Comparison of ENCODE assay signal across 8 cellular contexts in the genomic region with DNA sequence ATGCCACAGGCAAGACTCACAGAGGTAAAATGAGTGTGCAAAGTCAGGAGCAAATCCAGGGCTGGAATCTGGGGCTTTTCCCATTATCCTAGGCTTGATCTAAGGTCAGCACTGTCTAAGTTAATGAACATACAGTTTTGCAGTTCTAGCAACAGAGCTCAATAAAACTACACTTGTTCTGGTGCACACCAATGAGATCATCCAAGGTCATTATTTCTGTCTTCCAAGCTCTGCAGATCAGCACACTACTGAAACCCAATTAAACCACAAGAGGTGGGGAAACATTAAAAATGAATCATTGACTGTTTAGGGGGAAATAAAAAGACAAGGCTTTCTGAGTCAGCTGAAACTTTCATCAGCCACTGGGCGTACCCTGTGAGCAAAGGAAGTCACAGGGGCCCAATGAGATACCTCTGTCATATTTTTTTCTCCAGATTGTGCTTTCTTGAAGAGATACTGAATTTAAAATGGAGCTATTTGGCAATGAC.
DNase-seq lines count a peak whose midpoint lies in the region; ATAC-seq, FAIRE-seq and TF ChIP-seq lines count a peak whose summit lies in the region.

No MANE protein-coding gene starts in this region.

- no peaks in the 10 kb centered on the region for H4K20me1 ChIP-seq in DND-41 (ENCODE audit: insufficient read depth, low read length)
- H4K20me1 ChIP-seq in GM12878 (ENCODE audit: control insufficient read depth, insufficient read depth), result no peaks in the 10 kb centered on the region

- TF ChIP-seq EP300 in GM12878 (IDR thresholded peaks at IDR 0.05; ENCODE audit: borderline replicate concordance in 1 of 2, control insufficient read depth in 1 of 2, low read depth in 2 of 2, low read length in 2 of 2), result no peak

- no peaks in the 10 kb centered on the region for H3K9me3 Mint-ChIP-seq in T-helper 2 cell treated with Interferon-gamma antibody and Interleukin-4, amounts not matched to agents 5 μg/mL and 100 μg/mL, for 36 hours

- no peaks in the 10 kb centered on the region for H3K27me3 ChIP-seq in DND-41 (ENCODE audit: insufficient read depth, low read length, poor library complexity)
- H3K27me3 ChIP-seq in GM12878 (replicated peaks in 1 of 2; ENCODE audit: control insufficient read depth in 2 of 2, insufficient read depth in 2 of 2, low read length in 1 of 2), result no peaks in the 10 kb centered on the region
- H3K27me3 ChIP-seq in HAP-1 (ENCODE audit: low read depth), result no peaks in the 10 kb centered on the region

- in situ Hi-C loops in GM12878 (cut with MboI) (no loop called here), HAP-1 (cut with MboI; ENCODE audit: low sequenced_read_pairs) (no loop called here)

- no peak overlapping the region for H3K4me2 ChIP-seq in DND-41 (ENCODE audit: insufficient read depth, low read length)
- peak overlapping the region; percentile 11 for H3K4me2 ChIP-seq in GM12878 (ENCODE audit: control insufficient read depth, insufficient read depth)

- no peak for TF ChIP-seq CTCF in DND-41 (IDR thresholded peaks at IDR 0.05; ENCODE audit: borderline replicate concordance, extremely low read depth, low read length, poor library complexity, severe bottlenecking)
- TF ChIP-seq CTCF in GM20000 (IDR thresholded peaks at IDR 0.05; ENCODE audit: extremely low read depth, missing control alignments), result no peak
- no peak for TF ChIP-seq CTCF in GM12878 (IDR thresholded peaks at IDR 0.05 in 2 of 3, conservative IDR thresholded peaks at IDR 0.05 in 1 of 3; ENCODE audit: control insufficient read depth in 2 of 3, extremely low read depth in 1 of 3, insufficient read depth in 1 of 3, low read depth in 3 of 3, low read length in 3 of 3)

- 33% methylated on average over 1 of the region's 1 CpG for WGBS in GM12878 (ENCODE audit: insufficient coverage, insufficient replicate concordance, low lambda C conversion rate, missing lambda C conversion rate)

- H3K36me3 ChIP-seq in DND-41 (ENCODE audit: insufficient read depth, low read length), result no peaks in the 10 kb centered on the region
- H3K36me3 ChIP-seq in GM12878 (ENCODE audit: control insufficient read depth in 2 of 2, insufficient read depth in 2 of 2, low read length in 1 of 2), result no peaks in the 10 kb centered on the region
- H3K36me3 ChIP-seq in HAP-1 (replicated peaks), result no peaks in the 10 kb centered on the region

- TF ChIP-seq POLR2A in GM12878 (IDR thresholded peaks at IDR 0.05; ENCODE audit: low read depth, low read length), result no peak

- intact Hi-C loops in GM12878 (cut with micrococcal nuclease; ENCODE audit: unreplicated experiment), result no loop called here

- no peak for FAIRE-seq in GM12878 (lab: Jason Lieb, UNC)

- H3K9me3 ChIP-seq in DND-41 (ENCODE audit: insufficient read depth, low read length, severe bottlenecking), result no peaks in the 10 kb centered on the region
- H3K9me3 ChIP-seq in GM12878 (replicated peaks; ENCODE audit: control insufficient read depth, insufficient read depth, low read length), result peaks cover 7% of the 10 kb centered on the region; the same call in 2 of the 3 replicates
- 0 out of 2 replicates have a peak, but pooled peaks cover 3% of the 10 kb centered on the region for H3K9me3 ChIP-seq in HAP-1

- no peak overlapping the region for H2AFZ ChIP-seq in DND-41 (ENCODE audit: low read depth, low read length)
- no peak overlapping the region for H2AFZ ChIP-seq in GM12878 (ENCODE audit: control insufficient read depth, low read depth, low read length)

- H3K9ac ChIP-seq in DND-41 (ENCODE audit: low read depth, low read length) (no peak overlapping the region), GM12878 (ENCODE audit: control insufficient read depth, insufficient read depth, low read length) (no peak overlapping the region)

- CTCF ChIA-PET in GM12878 (lab: Yijun Ruan, JAX), result interaction anchor here (0.5 kb wide), 1 partner anchor 1660 kb away, joined by 5 read pairs; no protein-coding TSS in a partner anchor

- DNase-seq in DND-41 (peak; percentile 22), GM20000 (ENCODE audit: low spot score) (peak; percentile 35), GM12878 (ENCODE audit: low read depth, low spot score) (no peak), myocyte (ENCODE audit: low read depth) (peak; percentile 85), HAP-1 (ENCODE audit: low spot score in 2 of 2) (no peak)
- no peak for DNase-seq in T-helper 2 cell treated with Interferon-gamma antibody and Interleukin-4, amounts not matched to agents 5 μg/mL and 100 μg/mL, for 36 hours (ENCODE audit: low spot score)
- DNase-seq in activated CD8-positive, alpha-beta memory T cell treated with anti-CD3 and anti-CD28 coated beads, Interleukin-2, amount 50 U/mL, for 4 hours, result no peak

- H3K4me3 Mint-ChIP-seq in T-helper 2 cell treated with Interferon-gamma antibody and Interleukin-4, amounts not matched to agents 5 μg/mL and 100 μg/mL, for 36 hours, result no peak overlapping the region

- H3K27me3 Mint-ChIP-seq in T-helper 2 cell treated with Interferon-gamma antibody and Interleukin-4, amounts not matched to agents 5 μg/mL and 100 μg/mL, for 36 hours (ENCODE audit: low read depth), result no peaks in the 10 kb centered on the region

- no peak for TF ChIP-seq RAD21 in GM12878 (IDR thresholded peaks at IDR 0.05; ENCODE audit: insufficient read depth, low read depth, low read length)

- BruUV-seq in GM12878 (replicated peaks; lab: Mats Ljungman, UMichigan), result no TSS peak

- POLR2A ChIA-PET in GM12878 (lab: Charles Lee), result interaction anchor here (0.6 kb wide), 1 partner anchor 1135 kb away, joined by 3 read pairs; no protein-coding TSS in a partner anchor

- SMC1A ChIA-PET in GM12878 (lab: Charles Lee; ENCODE audit: uncharacterized antibody, unreplicated experiment), result interaction anchor here (0.7 to 1.5 kb wide), 4 partner anchors 8 to 488 kb away, joined by 3 read pairs; no protein-coding TSS in a partner anchor

- H3K27ac ChIP-seq in DND-41 (ENCODE audit: low read length) (peak overlapping the region; percentile 29; the same call in 1 of the 2 replicates), GM12878 (ENCODE audit: control insufficient read depth, insufficient read depth) (no peak overlapping the region)

- peak; percentile 78 for ATAC-seq in DND-41 (ENCODE audit: insufficient read depth, low read depth)
- ATAC-seq in HG03565 (IDR thresholded peaks at IDR 0.05; ENCODE audit: unreplicated experiment), result peak; percentile 48
- ATAC-seq in GM12878, result peak; percentile 48

- H3K4me1 Mint-ChIP-seq in T-helper 2 cell treated with Interferon-gamma antibody and Interleukin-4, amounts not matched to agents 5 μg/mL and 100 μg/mL, for 36 hours (ENCODE audit: low read depth), result peaks cover 2% of the 10 kb centered on the region

- H3K79me2 ChIP-seq in DND-41 (ENCODE audit: insufficient read depth, low read length), result no peaks in the 10 kb centered on the region
- H3K79me2 ChIP-seq in GM12878 (ENCODE audit: control insufficient read depth, insufficient read depth, low read length), result no peaks in the 10 kb centered on the region

- RAD21 ChIA-PET in GM12878 (lab: Charles Lee; ENCODE audit: unreplicated experiment), result interaction anchor here (1.5 kb wide), 1 partner anchor 473 kb away, joined by 3 read pairs; no protein-coding TSS in a partner anchor

- no peak overlapping the region for H3K27ac Mint-ChIP-seq in T-helper 2 cell treated with Interferon-gamma antibody and Interleukin-4, amounts not matched to agents 5 μg/mL and 100 μg/mL, for 36 hours

- H3K4me3 ChIP-seq in DND-41 (ENCODE audit: low read depth in 1 of 2, low read length in 2 of 2) (no peak overlapping the region), GM12878 (no peak overlapping the region), HAP-1 (no peak overlapping the region)

- no peaks in the 10 kb centered on the region for H3K36me3 Mint-ChIP-seq in T-helper 2 cell treated with Interferon-gamma antibody and Interleukin-4, amounts not matched to agents 5 μg/mL and 100 μg/mL, for 36 hours (ENCODE audit: low read depth)

- peaks cover 36% of the 10 kb centered on the region for H3K4me1 ChIP-seq in DND-41 (ENCODE audit: insufficient read depth, low read length)
- peaks cover 43% of the 10 kb centered on the region for H3K4me1 ChIP-seq in GM12878 (ENCODE audit: control insufficient read depth, insufficient read depth, low read length)
- H3K4me1 ChIP-seq in HAP-1, result peaks cover 52% of the 10 kb centered on the region

TF ChIP-seq in GM12878, 131 proteins besides CTCF, POLR2A, EP300 and RAD21 (continues in another document):
- TF ChIP-seq, protein P1, sequence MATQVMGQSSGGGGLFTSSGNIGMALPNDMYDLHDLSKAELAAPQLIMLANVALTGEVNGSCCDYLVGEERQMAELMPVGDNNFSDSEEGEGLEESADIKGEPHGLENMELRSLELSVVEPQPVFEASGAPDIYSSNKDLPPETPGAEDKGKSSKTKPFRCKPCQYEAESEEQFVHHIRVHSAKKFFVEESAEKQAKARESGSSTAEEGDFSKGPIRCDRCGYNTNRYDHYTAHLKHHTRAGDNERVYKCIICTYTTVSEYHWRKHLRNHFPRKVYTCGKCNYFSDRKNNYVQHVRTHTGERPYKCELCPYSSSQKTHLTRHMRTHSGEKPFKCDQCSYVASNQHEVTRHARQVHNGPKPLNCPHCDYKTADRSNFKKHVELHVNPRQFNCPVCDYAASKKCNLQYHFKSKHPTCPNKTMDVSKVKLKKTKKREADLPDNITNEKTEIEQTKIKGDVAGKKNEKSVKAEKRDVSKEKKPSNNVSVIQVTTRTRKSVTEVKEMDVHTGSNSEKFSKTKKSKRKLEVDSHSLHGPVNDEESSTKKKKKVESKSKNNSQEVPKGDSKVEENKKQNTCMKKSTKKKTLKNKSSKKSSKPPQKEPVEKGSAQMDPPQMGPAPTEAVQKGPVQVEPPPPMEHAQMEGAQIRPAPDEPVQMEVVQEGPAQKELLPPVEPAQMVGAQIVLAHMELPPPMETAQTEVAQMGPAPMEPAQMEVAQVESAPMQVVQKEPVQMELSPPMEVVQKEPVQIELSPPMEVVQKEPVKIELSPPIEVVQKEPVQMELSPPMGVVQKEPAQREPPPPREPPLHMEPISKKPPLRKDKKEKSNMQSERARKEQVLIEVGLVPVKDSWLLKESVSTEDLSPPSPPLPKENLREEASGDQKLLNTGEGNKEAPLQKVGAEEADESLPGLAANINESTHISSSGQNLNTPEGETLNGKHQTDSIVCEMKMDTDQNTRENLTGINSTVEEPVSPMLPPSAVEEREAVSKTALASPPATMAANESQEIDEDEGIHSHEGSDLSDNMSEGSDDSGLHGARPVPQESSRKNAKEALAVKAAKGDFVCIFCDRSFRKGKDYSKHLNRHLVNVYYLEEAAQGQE (IDR thresholded peaks at IDR 0.05; ENCODE audit: low read depth, low read length), result no peak
- peak; percentile 91 for TF ChIP-seq RUNX3 (IDR thresholded peaks at IDR 0.05; ENCODE audit: low read length)
- TF ChIP-seq ZNF274 (IDR thresholded peaks at IDR 0.05; ENCODE audit: insufficient read depth, insufficient read length), result no peak
- no peak for TF ChIP-seq FOXK2 (IDR thresholded peaks at IDR 0.05)

Comparison
In these comparisons a context has a peak if more than half of its experiments do, and no peak if none do; other contexts are left out.
1. DNase-seq: peak in DND-41 (single experiment), GM20000 (single experiment) and myocyte (single experiment); none in GM12878 (single experiment), T-helper 2 cell treated with Interferon-gamma antibody and Interleukin-4, amounts not matched to agents 5 μg/mL and 100 μg/mL, for 36 hours (single experiment), HAP-1 (0 of 2) and activated CD8-positive, alpha-beta memory T cell treated with anti-CD3 and anti-CD28 coated beads, Interleukin-2, amount 50 U/mL, for 4 hours (single experiment).
2. Peak in every context shown above with its lines, with median percentiles within 50 percentile points of each other: ATAC-seq.